ENCODE assay signal across 2 cellular contexts in the genomic region with DNA sequence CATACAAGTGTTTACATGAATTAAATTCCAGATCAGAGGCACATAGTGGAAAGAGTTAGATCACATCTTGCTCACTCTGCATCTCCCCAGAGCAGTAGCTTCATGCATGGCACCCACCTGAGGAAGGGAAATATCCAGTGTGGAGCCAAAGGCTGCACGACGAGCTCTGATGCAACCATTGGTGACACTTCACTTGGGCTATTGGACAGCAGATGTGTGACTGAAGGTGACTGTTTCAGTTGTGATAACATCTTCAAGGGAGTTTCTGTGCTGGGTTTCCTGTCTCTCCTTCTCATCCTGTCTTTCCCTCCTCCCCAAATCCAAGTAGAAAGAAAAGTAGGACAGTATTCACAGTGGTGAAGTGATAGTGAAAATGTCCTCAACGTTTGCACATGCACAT.
A peak's percentile ranks its signal among the peaks of the same experiment; 100 is the strongest.
TF ChIP-seq lines count a peak whose summit lies in the region.

No MANE protein-coding gene starts in this region.

TF ChIP-seq in GM23338, 12 proteins besides CTCF, POLR2A, EP300 and RAD21:
- TF ChIP-seq POLR2AphosphoS5 (IDR thresholded peaks at IDR 0.05; ENCODE audit: low read depth) (no peak), STAT1 (IDR thresholded peaks at IDR 0.05; ENCODE audit: unreplicated experiment) (no peak), JUNB (IDR thresholded peaks at IDR 0.05; ENCODE audit: unreplicated experiment) (no peak), EZH2phosphoT487 (IDR thresholded peaks at IDR 0.05; ENCODE audit: unreplicated experiment) (no peak)
- TF ChIP-seq, protein P1, sequence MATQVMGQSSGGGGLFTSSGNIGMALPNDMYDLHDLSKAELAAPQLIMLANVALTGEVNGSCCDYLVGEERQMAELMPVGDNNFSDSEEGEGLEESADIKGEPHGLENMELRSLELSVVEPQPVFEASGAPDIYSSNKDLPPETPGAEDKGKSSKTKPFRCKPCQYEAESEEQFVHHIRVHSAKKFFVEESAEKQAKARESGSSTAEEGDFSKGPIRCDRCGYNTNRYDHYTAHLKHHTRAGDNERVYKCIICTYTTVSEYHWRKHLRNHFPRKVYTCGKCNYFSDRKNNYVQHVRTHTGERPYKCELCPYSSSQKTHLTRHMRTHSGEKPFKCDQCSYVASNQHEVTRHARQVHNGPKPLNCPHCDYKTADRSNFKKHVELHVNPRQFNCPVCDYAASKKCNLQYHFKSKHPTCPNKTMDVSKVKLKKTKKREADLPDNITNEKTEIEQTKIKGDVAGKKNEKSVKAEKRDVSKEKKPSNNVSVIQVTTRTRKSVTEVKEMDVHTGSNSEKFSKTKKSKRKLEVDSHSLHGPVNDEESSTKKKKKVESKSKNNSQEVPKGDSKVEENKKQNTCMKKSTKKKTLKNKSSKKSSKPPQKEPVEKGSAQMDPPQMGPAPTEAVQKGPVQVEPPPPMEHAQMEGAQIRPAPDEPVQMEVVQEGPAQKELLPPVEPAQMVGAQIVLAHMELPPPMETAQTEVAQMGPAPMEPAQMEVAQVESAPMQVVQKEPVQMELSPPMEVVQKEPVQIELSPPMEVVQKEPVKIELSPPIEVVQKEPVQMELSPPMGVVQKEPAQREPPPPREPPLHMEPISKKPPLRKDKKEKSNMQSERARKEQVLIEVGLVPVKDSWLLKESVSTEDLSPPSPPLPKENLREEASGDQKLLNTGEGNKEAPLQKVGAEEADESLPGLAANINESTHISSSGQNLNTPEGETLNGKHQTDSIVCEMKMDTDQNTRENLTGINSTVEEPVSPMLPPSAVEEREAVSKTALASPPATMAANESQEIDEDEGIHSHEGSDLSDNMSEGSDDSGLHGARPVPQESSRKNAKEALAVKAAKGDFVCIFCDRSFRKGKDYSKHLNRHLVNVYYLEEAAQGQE (IDR thresholded peaks at IDR 0.05; ENCODE audit: unreplicated experiment): no peak
- TF ChIP-seq, protein P2, sequence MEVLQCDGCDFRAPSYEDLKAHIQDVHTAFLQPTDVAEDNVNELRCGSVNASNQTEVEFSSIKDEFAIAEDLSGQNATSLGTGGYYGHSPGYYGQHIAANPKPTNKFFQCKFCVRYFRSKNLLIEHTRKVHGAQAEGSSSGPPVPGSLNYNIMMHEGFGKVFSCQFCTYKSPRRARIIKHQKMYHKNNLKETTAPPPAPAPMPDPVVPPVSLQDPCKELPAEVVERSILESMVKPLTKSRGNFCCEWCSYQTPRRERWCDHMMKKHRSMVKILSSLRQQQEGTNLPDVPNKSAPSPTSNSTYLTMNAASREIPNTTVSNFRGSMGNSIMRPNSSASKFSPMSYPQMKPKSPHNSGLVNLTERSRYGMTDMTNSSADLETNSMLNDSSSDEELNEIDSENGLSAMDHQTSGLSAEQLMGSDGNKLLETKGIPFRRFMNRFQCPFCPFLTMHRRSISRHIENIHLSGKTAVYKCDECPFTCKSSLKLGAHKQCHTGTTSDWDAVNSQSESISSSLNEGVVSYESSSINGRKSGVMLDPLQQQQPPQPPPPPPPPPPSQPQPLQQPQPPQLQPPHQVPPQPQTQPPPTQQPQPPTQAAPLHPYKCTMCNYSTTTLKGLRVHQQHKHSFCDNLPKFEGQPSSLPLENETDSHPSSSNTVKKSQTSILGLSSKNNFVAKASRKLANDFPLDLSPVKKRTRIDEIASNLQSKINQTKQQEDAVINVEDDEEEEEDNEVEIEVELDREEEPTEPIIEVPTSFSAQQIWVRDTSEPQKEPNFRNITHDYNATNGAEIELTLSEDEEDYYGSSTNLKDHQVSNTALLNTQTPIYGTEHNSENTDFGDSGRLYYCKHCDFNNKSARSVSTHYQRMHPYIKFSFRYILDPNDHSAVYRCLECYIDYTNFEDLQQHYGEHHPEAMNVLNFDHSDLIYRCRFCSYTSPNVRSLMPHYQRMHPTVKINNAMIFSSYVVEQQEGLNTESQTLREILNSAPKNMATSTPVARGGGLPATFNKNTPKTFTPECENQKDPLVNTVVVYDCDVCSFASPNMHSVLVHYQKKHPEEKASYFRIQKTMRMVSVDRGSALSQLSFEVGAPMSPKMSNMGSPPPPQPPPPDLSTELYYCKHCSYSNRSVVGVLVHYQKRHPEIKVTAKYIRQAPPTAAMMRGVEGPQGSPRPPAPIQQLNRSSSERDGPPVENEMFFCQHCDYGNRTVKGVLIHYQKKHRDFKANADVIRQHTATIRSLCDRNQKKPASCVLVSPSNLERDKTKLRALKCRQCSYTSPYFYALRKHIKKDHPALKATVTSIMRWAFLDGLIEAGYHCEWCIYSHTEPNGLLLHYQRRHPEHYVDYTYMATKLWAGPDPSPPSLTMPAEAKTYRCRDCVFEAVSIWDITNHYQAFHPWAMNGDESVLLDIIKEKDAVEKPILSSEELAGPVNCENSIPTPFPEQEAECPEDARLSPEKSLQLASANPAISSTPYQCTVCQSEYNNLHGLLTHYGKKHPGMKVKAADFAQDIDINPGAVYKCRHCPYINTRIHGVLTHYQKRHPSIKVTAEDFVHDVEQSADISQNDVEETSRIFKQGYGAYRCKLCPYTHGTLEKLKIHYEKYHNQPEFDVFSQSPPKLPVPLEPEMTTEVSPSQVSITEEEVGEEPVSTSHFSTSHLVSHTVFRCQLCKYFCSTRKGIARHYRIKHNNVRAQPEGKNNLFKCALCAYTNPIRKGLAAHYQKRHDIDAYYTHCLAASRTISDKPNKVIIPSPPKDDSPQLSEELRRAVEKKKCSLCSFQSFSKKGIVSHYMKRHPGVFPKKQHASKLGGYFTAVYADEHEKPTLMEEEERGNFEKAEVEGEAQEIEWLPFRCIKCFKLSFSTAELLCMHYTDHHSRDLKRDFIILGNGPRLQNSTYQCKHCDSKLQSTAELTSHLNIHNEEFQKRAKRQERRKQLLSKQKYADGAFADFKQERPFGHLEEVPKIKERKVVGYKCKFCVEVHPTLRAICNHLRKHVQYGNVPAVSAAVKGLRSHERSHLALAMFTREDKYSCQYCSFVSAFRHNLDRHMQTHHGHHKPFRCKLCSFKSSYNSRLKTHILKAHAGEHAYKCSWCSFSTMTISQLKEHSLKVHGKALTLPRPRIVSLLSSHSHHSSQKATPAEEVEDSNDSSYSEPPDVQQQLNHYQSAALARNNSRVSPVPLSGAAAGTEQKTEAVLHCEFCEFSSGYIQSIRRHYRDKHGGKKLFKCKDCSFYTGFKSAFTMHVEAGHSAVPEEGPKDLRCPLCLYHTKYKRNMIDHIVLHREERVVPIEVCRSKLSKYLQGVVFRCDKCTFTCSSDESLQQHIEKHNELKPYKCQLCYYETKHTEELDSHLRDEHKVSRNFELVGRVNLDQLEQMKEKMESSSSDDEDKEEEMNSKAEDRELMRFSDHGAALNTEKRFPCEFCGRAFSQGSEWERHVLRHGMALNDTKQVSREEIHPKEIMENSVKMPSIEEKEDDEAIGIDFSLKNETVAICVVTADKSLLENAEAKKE (CRISPR knock-in tag; IDR thresholded peaks at IDR 0.05): no peak

TF ChIP-seq in endothelial cell of umbilical vein, 7 proteins besides CTCF, POLR2A, EP300 and RAD21:
- TF ChIP-seq, protein P3, sequence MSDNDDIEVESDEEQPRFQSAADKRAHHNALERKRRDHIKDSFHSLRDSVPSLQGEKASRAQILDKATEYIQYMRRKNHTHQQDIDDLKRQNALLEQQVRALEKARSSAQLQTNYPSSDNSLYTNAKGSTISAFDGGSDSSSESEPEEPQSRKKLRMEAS (IDR thresholded peaks at IDR 0.05; ENCODE audit: insufficient read depth, insufficient read length): no peak
- peak; percentile 31 for TF ChIP-seq GATA2 (IDR thresholded peaks at IDR 0.05; ENCODE audit: insufficient read depth, insufficient read length, low read depth, low read length)
TF ChIP-seq in endothelial cell of umbilical vein: peak in this region for 1.
